2 cellular contexts compared by ENCODE assay signal in the genomic region with DNA sequence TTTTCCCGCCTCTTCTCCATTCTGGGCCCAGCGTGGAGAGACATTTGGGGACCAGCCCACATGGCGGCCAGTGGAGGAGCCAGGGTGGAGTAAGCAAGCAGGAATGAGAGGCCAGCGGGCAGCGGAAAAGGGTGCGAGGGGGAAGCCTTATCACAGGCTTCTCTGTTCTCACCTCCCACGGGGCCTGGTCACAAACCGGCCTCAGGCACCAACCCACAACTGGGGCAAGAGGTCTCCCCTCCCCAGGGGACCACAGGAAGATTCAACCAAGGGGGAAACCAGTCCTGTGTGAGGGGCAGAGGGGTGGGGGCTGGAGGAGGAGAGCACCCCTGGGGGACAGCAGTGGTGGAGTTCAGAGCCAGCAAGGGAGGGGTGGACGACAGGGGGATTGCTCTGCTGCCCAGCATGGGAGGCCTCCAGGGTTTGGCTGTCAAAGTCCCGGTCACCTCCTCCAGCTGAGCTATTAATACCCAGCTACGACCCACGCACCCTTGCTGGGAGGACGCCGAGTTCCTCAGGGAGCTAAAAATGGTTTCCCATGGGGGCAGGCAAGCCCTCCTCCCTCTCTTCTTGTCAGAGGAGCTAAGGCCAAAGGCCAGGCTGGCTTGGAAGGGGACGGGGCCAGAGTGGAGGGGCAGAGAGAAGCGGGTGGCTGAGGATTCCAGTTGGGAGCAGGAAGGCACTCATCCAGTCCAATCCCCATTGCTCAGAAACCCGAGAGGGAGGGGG.
TF ChIP-seq lines count a peak whose summit lies in the region.

No MANE protein-coding gene starts in this region.

TF ChIP-seq in HEK293, 187 proteins besides CTCF, POLR2A, EP300 and RAD21:
- peak; percentile 68 for TF ChIP-seq EGR2 (tag by site-specific recombination; IDR thresholded peaks at IDR 0.05; ENCODE audit: low read depth)
- TF ChIP-seq ZNF366 (tag by site-specific recombination; conservative IDR thresholded peaks at IDR 0.05): no peak
- TF ChIP-seq ZFHX2 (tag by site-specific recombination; conservative IDR thresholded peaks at IDR 0.05): peak; percentile 35
- peak; percentile 22; the same call in 1 of the 2 replicates for TF ChIP-seq ZIC2 (tag by site-specific recombination; IDR thresholded peaks at IDR 0.05)

TF ChIP-seq in H1, 55 proteins besides CTCF, POLR2A, EP300 and RAD21:
- TF ChIP-seq, protein P1, sequence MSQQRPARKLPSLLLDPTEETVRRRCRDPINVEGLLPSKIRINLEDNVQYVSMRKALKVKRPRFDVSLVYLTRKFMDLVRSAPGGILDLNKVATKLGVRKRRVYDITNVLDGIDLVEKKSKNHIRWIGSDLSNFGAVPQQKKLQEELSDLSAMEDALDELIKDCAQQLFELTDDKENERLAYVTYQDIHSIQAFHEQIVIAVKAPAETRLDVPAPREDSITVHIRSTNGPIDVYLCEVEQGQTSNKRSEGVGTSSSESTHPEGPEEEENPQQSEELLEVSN (IDR thresholded peaks at IDR 0.05): peak; percentile 42; the same call in 1 of the 2 replicates
- TF ChIP-seq CHD2 (IDR thresholded peaks at IDR 0.05; ENCODE audit: low read length): no peak
